ENCODE assay signal across 11 cellular contexts in genomic region chr13:46641274-46642081, GRCh38.
DNase-seq lines count a peak whose midpoint lies in the region; ATAC-seq, FAIRE-seq and TF ChIP-seq lines count a peak whose summit lies in the region.
"Had no signal": no experiment of that assay in that cellular context is flagged by ENCODE, and none has a peak within 500 bp of the region (broad histone marks: within the 10 kb centered on the region; RNA-seq: fewer than 3 reads in every experiment).

No MANE protein-coding gene starts in this region.

- no peak for TF ChIP-seq EP300 in HepG2 (IDR thresholded peaks at IDR 0.05; ENCODE audit: low read depth in 2 of 2, low read length in 2 of 2)
- TF ChIP-seq EP300 in HepG2 (CRISPR knock-in tag; IDR thresholded peaks at IDR 0.05; ENCODE audit: borderline replicate concordance) = no peak

- DNase-seq in right lobe of liver (peak in 1 of 3 donors; percentile 52), HepG2 (ENCODE audit: low spot score) (no peak), aorta (no peak), NCI-H2171 treated with DMSO at 0.1 percent for 48 hours (lab: John Stamatoyannopoulos, UW) (no peak), DMS 273 treated with DMSO at 0.1 percent for 48 hours (lab: John Stamatoyannopoulos, UW) (no peak)
- no peak for DNase-seq in naive thymus-derived CD8-positive, alpha-beta T cell
- DNase-seq in stimulated activated CD4-positive, alpha-beta T cell treated with anti-CD3 and anti-CD28 coated beads, Interleukin-4, amount 100 ng/mL, for 24 hours = no peak
- DNase-seq: activated naive CD4-positive, alpha-beta T cell; foreskin melanocyte had no signal

- H4K20me1 ChIP-seq in HepG2 (ENCODE audit: insufficient read depth, low read length) = no peaks in the 10 kb centered on the region

- no TSS peak for BruUV-seq in HepG2 (replicated peaks; lab: Mats Ljungman, UMichigan)

- peaks cover 39 to 74% (median 47%) of the 10 kb centered on the region in 4 donors for H3K4me1 Mint-ChIP-seq in naive thymus-derived CD8-positive, alpha-beta T cell

- H3K27ac Mint-ChIP-seq in naive thymus-derived CD8-positive, alpha-beta T cell = peak overlapping the region in 7 of 10 donors; percentile 4 to 53 (median 38)

- H3K9me3 ChIP-seq in right lobe of liver (no peaks in the 10 kb centered on the region), HepG2 (ENCODE audit: low read length) (no peaks in the 10 kb centered on the region), aorta (ENCODE audit: control insufficient read depth, low read length) (no peaks in the 10 kb centered on the region)

- H3K4me1 ChIP-seq in right lobe of liver = peaks cover 0 to 27% (median 11%) of the 10 kb centered on the region in 4 donors
- H3K4me1 ChIP-seq in HepG2 (ENCODE audit: insufficient read depth, low read length) = peaks cover 47% of the 10 kb centered on the region
- peaks cover 11 to 20% of the 10 kb centered on the region in 2 donors for H3K4me1 ChIP-seq in aorta (ENCODE audit: control insufficient read depth in 1 of 2, insufficient read depth in 2 of 2, low read length in 2 of 2)

- WGBS in right lobe of liver (ENCODE audit: insufficient coverage, low coverage, low lambda C conversion rate, missing lambda C conversion rate) = 61% methylated on average over 11 of the region's 13 CpGs
- WGBS in HepG2 (ENCODE audit: low lambda C conversion rate) = 96% methylated on average over 13 of the region's 13 CpGs
- 2 to 6% methylated on average over 13 of the region's 13 CpGs for WGBS in aorta, 2 donors

- H3K27me3 ChIP-seq in right lobe of liver (no peaks in the 10 kb centered on the region), HepG2 (ENCODE audit: control insufficient read depth in 1 of 2, insufficient read depth in 2 of 2, low read length in 2 of 2) (no peaks in the 10 kb centered on the region), aorta (ENCODE audit: control insufficient read depth in 1 of 2, insufficient read depth in 2 of 2, low read length in 1 of 2) (no peaks in the 10 kb centered on the region)

- no peak for TF ChIP-seq RAD21 in HepG2 (CRISPR knock-in tag; IDR thresholded peaks at IDR 0.05)

- H3K4me3 ChIP-seq in right lobe of liver = no peak overlapping the region
- H3K4me3 ChIP-seq in HepG2 (replicated peaks in 1 of 3; ENCODE audit: insufficient read depth in 1 of 3, low read depth in 2 of 3, low read length in 3 of 3) = no peak overlapping the region
- peak overlapping the region in 1 of 2 donors; percentile 73 for H3K4me3 ChIP-seq in aorta (ENCODE audit: low read length in 2 of 2)

- intact Hi-C loops in right lobe of liver (cut with DNase I) (no loop called here), HepG2 (cut with micrococcal nuclease; ENCODE audit: unreplicated experiment) (no loop called here), aorta (cut with DNase I) (no loop called here)

- H3K4me3 Mint-ChIP-seq in naive thymus-derived CD8-positive, alpha-beta T cell = peak overlapping the region in 6 of 10 donors; percentile 8 to 77 (median 40)
- H3K4me3 Mint-ChIP-seq: neural crest cell had no signal

- no peaks in the 10 kb centered on the region for H3K27me3 Mint-ChIP-seq in naive thymus-derived CD8-positive, alpha-beta T cell

- in situ Hi-C loops in HepG2 (cut with HindIII; ENCODE audit: extremely low pct_ligation_motif_present, low pct_unique_long_range_greater_than_20kb) = no loop called here

- no peak overlapping the region for H2AFZ ChIP-seq in HepG2 (ENCODE audit: low read length)

- H3K4me2 ChIP-seq in HepG2 (ENCODE audit: low read depth, low read length) = no peak overlapping the region

- peaks cover 52% of the 10 kb centered on the region for H3K79me2 ChIP-seq in HepG2 (ENCODE audit: insufficient read depth, low read length)

- POLR2A ChIA-PET in HepG2 (lab: Yijun Ruan, JAX) = no interaction called here
- POLR2A ChIA-PET in naive thymus-derived CD8-positive, alpha-beta T cell (lab: Charles Lee) = interaction anchor here (0.5 to 0.6 kb wide), 2 partner anchors 16 to 46 kb away, joined by 3 to 4 read pairs; no protein-coding TSS in a partner anchor

- CTCF ChIA-PET in HepG2 (lab: Yijun Ruan, JAX; ENCODE audit: low intra/inter-chr PET ratio, low total read pairs) = no interaction called here

- no peaks in the 10 kb centered on the region for H3K36me3 ChIP-seq in right lobe of liver
- no peaks in the 10 kb centered on the region for H3K36me3 ChIP-seq in HepG2 (replicated peaks in 1 of 2; ENCODE audit: control insufficient read depth in 1 of 2, insufficient read depth in 2 of 2, low read length in 2 of 2)
- no peaks in the 10 kb centered on the region for H3K36me3 ChIP-seq in aorta (ENCODE audit: control insufficient read depth in 1 of 2, insufficient read depth in 2 of 2, low read length in 1 of 2)

- H3K9ac ChIP-seq in HepG2 (ENCODE audit: insufficient read depth, low read depth, low read length) = no peak overlapping the region

- TF ChIP-seq POLR2A in right lobe of liver (IDR thresholded peaks at IDR 0.05) = no peak
- no peak for TF ChIP-seq POLR2A in HepG2 (IDR thresholded peaks at IDR 0.05; ENCODE audit: insufficient read depth in 1 of 2, low read depth in 2 of 2, low read length in 2 of 2)

- FAIRE-seq in HepG2 (lab: Jason Lieb, UNC) = no peak

- ATAC-seq in right lobe of liver (peak; percentile 19 to 53 (median 34)), HepG2 (no peak), esophagus mucosa (peak; percentile 43), aorta (ENCODE audit: low FRiP score) (peak; percentile 49)
- no peak for ATAC-seq in naive thymus-derived CD8-positive, alpha-beta T cell

- H3K9me3 Mint-ChIP-seq in naive thymus-derived CD8-positive, alpha-beta T cell = no peaks in the 10 kb centered on the region
- H3K9me3 Mint-ChIP-seq: neural crest cell had no signal

- H3K36me3 Mint-ChIP-seq in naive thymus-derived CD8-positive, alpha-beta T cell = peaks cover 0 to 7% (median 5%) of the 10 kb centered on the region in 3 donors

- TF ChIP-seq CTCF in right lobe of liver (IDR thresholded peaks at IDR 0.05) (no peak), HepG2 (CRISPR knock-in tag; IDR thresholded peaks at IDR 0.05) (no peak)

- H3K27ac ChIP-seq in right lobe of liver = peak overlapping the region in 1 of 3 donors; percentile 29
- H3K27ac ChIP-seq in HepG2 (ENCODE audit: extremely low read length, insufficient read depth, low read length) = no peak overlapping the region
- peak overlapping the region; percentile 6 to 91 for H3K27ac ChIP-seq in aorta (ENCODE audit: low read depth in 1 of 2, low read length in 2 of 2)

TF ChIP-seq in HepG2, 621 proteins besides CTCF, POLR2A, EP300 and RAD21 (continues in another document):
- TF ChIP-seq, protein P1, sequence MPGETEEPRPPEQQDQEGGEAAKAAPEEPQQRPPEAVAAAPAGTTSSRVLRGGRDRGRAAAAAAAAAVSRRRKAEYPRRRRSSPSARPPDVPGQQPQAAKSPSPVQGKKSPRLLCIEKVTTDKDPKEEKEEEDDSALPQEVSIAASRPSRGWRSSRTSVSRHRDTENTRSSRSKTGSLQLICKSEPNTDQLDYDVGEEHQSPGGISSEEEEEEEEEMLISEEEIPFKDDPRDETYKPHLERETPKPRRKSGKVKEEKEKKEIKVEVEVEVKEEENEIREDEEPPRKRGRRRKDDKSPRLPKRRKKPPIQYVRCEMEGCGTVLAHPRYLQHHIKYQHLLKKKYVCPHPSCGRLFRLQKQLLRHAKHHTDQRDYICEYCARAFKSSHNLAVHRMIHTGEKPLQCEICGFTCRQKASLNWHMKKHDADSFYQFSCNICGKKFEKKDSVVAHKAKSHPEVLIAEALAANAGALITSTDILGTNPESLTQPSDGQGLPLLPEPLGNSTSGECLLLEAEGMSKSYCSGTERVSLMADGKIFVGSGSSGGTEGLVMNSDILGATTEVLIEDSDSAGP (CRISPR knock-in tag; IDR thresholded peaks at IDR 0.05; ENCODE audit: borderline replicate concordance) = no peak
- TF ChIP-seq CERS6 (CRISPR knock-in tag; IDR thresholded peaks at IDR 0.05) = no peak
- TF ChIP-seq, protein P2, sequence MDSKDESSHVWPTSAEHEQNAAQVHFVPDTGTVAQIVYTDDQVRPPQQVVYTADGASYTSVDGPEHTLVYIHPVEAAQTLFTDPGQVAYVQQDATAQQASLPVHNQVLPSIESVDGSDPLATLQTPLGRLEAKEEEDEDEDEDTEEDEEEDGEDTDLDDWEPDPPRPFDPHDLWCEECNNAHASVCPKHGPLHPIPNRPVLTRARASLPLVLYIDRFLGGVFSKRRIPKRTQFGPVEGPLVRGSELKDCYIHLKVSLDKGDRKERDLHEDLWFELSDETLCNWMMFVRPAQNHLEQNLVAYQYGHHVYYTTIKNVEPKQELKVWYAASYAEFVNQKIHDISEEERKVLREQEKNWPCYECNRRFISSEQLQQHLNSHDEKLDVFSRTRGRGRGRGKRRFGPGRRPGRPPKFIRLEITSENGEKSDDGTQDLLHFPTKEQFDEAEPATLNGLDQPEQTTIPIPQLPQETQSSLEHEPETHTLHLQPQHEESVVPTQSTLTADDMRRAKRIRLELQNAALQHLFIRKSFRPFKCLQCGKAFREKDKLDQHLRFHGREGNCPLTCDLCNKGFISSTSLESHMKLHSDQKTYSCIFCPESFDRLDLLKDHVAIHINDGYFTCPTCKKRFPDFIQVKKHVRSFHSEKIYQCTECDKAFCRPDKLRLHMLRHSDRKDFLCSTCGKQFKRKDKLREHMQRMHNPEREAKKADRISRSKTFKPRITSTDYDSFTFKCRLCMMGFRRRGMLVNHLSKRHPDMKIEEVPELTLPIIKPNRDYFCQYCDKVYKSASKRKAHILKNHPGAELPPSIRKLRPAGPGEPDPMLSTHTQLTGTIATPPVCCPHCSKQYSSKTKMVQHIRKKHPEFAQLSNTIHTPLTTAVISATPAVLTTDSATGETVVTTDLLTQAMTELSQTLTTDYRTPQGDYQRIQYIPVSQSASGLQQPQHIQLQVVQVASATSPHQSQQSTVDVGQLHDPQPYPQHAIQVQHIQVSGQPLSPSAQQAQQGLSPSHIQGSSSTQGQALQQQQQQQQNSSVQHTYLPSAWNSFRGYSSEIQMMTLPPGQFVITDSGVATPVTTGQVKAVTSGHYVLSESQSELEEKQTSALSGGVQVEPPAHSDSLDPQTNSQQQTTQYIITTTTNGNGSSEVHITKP (CRISPR knock-in tag; IDR thresholded peaks at IDR 0.05; ENCODE audit: low read depth) = no peak
- no peak for TF ChIP-seq MXD3 (CRISPR knock-in tag; IDR thresholded peaks at IDR 0.05)
- no peak for TF ChIP-seq RFX5 (IDR thresholded peaks at IDR 0.05; ENCODE audit: low read depth, low read length)
- TF ChIP-seq ZNF317 (CRISPR knock-in tag; IDR thresholded peaks at IDR 0.05) = no peak

Comparison
In these comparisons a context has a peak if more than half of its experiments do, and no peak if none do; other contexts are left out.
1. ATAC-seq: peak in right lobe of liver (4 of 4), esophagus mucosa (single experiment) and aorta (single experiment); none in HepG2 (single experiment) and naive thymus-derived CD8-positive, alpha-beta T cell (0 of 2).